Comparison of ENCODE assay signal across 1 cellular context in the genomic region with DNA sequence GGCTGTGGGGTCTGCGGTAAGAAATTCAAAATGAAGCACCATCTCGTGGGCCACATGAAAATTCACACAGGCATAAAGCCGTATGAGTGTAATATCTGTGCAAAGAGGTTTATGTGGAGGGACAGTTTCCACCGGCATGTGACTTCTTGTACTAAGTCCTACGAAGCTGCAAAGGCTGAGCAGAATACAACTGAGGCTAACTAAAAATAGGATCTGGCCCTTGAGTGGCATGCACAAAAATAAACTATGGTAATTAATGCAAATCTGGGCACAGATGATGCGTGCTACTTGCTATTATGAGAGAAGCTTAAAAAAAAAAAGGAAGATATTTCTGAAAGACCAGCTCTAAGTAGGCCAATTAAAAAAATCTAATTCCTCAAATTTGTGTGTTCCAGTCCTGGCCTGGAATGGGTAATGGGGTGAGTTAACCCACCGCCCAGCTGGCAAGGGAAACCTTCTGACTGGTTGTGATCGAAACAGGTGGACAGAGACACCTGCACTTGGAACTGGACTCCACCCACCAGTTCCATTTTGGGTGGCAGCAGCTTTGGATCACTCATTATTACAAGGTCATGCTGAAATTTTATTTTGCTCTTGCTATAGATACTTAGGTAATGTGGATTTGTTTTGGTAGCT.
TF ChIP-seq lines count a peak whose summit lies in the region.

No MANE protein-coding gene starts in this region.

TF ChIP-seq in GM12878, 131 proteins besides CTCF, POLR2A, EP300 and RAD21:
- TF ChIP-seq, protein P1, sequence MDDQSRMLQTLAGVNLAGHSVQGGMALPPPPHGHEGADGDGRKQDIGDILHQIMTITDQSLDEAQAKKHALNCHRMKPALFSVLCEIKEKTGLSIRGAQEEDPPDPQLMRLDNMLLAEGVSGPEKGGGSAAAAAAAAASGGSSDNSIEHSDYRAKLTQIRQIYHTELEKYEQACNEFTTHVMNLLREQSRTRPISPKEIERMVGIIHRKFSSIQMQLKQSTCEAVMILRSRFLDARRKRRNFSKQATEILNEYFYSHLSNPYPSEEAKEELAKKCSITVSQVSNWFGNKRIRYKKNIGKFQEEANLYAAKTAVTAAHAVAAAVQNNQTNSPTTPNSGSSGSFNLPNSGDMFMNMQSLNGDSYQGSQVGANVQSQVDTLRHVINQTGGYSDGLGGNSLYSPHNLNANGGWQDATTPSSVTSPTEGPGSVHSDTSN (IDR thresholded peaks at IDR 0.05; ENCODE audit: insufficient replicate concordance, low read depth, low read length): peak; percentile 32
- no peak for TF ChIP-seq BHLHE40 (IDR thresholded peaks at IDR 0.05; ENCODE audit: borderline replicate concordance in 1 of 2, low read depth in 2 of 2, low read length in 1 of 2)
- TF ChIP-seq, protein P2, sequence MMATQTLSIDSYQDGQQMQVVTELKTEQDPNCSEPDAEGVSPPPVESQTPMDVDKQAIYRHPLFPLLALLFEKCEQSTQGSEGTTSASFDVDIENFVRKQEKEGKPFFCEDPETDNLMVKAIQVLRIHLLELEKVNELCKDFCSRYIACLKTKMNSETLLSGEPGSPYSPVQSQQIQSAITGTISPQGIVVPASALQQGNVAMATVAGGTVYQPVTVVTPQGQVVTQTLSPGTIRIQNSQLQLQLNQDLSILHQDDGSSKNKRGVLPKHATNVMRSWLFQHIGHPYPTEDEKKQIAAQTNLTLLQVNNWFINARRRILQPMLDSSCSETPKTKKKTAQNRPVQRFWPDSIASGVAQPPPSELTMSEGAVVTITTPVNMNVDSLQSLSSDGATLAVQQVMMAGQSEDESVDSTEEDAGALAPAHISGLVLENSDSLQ (IDR thresholded peaks at IDR 0.05): peak; percentile 88
